In genomic region chr20:33401042-33401921, GRCh38 we compare ENCODE assay signal across 8 cellular contexts. TPM values are rescaled to one million over a fixed set of nuclear protein-coding genes. Genes with fewer than 3 reads are reported as not detected.
DNase-seq lines count a peak whose midpoint lies in the region; ATAC-seq and TF ChIP-seq lines count a peak whose summit lies in the region.

A gene with protein sequence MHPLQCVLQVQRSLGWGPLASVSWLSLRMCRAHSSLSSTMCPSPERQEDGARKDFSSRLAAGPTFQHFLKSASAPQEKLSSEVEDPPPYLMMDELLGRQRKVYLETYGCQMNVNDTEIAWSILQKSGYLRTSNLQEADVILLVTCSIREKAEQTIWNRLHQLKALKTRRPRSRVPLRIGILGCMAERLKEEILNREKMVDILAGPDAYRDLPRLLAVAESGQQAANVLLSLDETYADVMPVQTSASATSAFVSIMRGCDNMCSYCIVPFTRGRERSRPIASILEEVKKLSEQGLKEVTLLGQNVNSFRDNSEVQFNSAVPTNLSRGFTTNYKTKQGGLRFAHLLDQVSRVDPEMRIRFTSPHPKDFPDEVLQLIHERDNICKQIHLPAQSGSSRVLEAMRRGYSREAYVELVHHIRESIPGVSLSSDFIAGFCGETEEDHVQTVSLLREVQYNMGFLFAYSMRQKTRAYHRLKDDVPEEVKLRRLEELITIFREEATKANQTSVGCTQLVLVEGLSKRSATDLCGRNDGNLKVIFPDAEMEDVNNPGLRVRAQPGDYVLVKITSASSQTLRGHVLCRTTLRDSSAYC (minus strand): TSS chr20:33401519. CDS start chr20:33397064, 4,455 bp downstream.

- peak in 1 of 2 donors; percentile 23 for TF ChIP-seq POLR2A in suprapubic skin (IDR thresholded peaks at IDR 0.05)

- no peaks in the 10 kb centered on the region for H3K27me3 ChIP-seq in suprapubic skin

- no peak for TF ChIP-seq CTCF in HFF-Myc (IDR thresholded peaks at IDR 0.05; ENCODE audit: low read depth, low read length, missing control alignments)
- no peak for TF ChIP-seq CTCF in glutamatergic neuron (IDR thresholded peaks at IDR 0.05; ENCODE audit: partially characterized antibody, unreplicated experiment)
- no peak for TF ChIP-seq CTCF in omental fat pad (IDR thresholded peaks at IDR 0.05)
- TF ChIP-seq CTCF in suprapubic skin (IDR thresholded peaks at IDR 0.05), result no peak

- H3K4me1 ChIP-seq in ES-I3 (ENCODE audit: insufficient read depth, low read length) (no peaks in the 10 kb centered on the region), suprapubic skin (peaks cover 26% of the 10 kb centered on the region)

- DNase-seq in HFF-Myc (ENCODE audit: extremely low read depth, low read depth) (peak; percentile 70), NCI-H1092 treated with DMSO at 0.1 percent for 48 hours (lab: John Stamatoyannopoulos, UW) (peak; percentile 90), SKM-1 (lab: John Stamatoyannopoulos, UW; ENCODE audit: unreplicated experiment) (peak; percentile 79), glutamatergic neuron (peak; percentile 85), omental fat pad (ENCODE audit: low spot score) (peak; percentile 66), suprapubic skin (ENCODE audit: low spot score in 2 of 2) (peak; percentile 90 to 95)

- peak within 1 kb of the TSS; percentile 82 for H3K9ac ChIP-seq in ES-I3 (ENCODE audit: low read depth, low read length)

- peak within 1 kb of the TSS; percentile 79 for H3K27ac Mint-ChIP-seq in activated naive CD4-positive, alpha-beta T cell treated with anti-CD3 and anti-CD28 coated beads, Interleukin-2, amount 50 U/mL, for 24 hours
- H3K27ac Mint-ChIP-seq in glutamatergic neuron (ENCODE audit: unreplicated experiment), result peak within 1 kb of the TSS; percentile 60

- H3K27ac ChIP-seq in suprapubic skin, result peak within 1 kb of the TSS; percentile 43

- peaks cover 3% of the 10 kb centered on the region for H3K36me3 Mint-ChIP-seq in activated naive CD4-positive, alpha-beta T cell treated with anti-CD3 and anti-CD28 coated beads, Interleukin-2, amount 50 U/mL, for 24 hours
- H3K36me3 Mint-ChIP-seq in glutamatergic neuron (ENCODE audit: unreplicated experiment), result no peaks in the 10 kb centered on the region

- ATAC-seq in omental fat pad (ENCODE audit: low FRiP score), result peak; percentile 79

- H3K4me3 ChIP-seq in HFF-Myc (replicated peaks; ENCODE audit: low read depth, low read length) (peak within 1 kb of the TSS; percentile 97), suprapubic skin (peak within 1 kb of the TSS; percentile 80)

- 0% methylated on average over 26 of the region's 47 CpGs for WGBS in suprapubic skin

- H3K36me3 ChIP-seq in ES-I3 (ENCODE audit: insufficient read depth, low read length), result no peaks in the 10 kb centered on the region; the same call in 1 of the 2 replicates
- peaks cover 3% of the 10 kb centered on the region for H3K36me3 ChIP-seq in suprapubic skin

- no peaks in the 10 kb centered on the region for H3K9me3 Mint-ChIP-seq in activated naive CD4-positive, alpha-beta T cell treated with anti-CD3 and anti-CD28 coated beads, Interleukin-2, amount 50 U/mL, for 24 hours
- no peaks in the 10 kb centered on the region for H3K9me3 Mint-ChIP-seq in glutamatergic neuron (ENCODE audit: unreplicated experiment)

- no peaks in the 10 kb centered on the region for H3K27me3 Mint-ChIP-seq in activated naive CD4-positive, alpha-beta T cell treated with anti-CD3 and anti-CD28 coated beads, Interleukin-2, amount 50 U/mL, for 24 hours
- H3K27me3 Mint-ChIP-seq in glutamatergic neuron (ENCODE audit: unreplicated experiment), result peaks cover 4% of the 10 kb centered on the region

- H3K4me3 Mint-ChIP-seq in activated naive CD4-positive, alpha-beta T cell treated with anti-CD3 and anti-CD28 coated beads, Interleukin-2, amount 50 U/mL, for 24 hours, result peak within 1 kb of the TSS; percentile 94
- peak within 1 kb of the TSS; percentile 96 for H3K4me3 Mint-ChIP-seq in glutamatergic neuron (ENCODE audit: unreplicated experiment)

- H3K9me3 ChIP-seq in ES-I3 (ENCODE audit: control insufficient read depth, insufficient read depth, low read length) (no peaks in the 10 kb centered on the region), suprapubic skin (no peaks in the 10 kb centered on the region)

- H3K4me1 Mint-ChIP-seq in activated naive CD4-positive, alpha-beta T cell treated with anti-CD3 and anti-CD28 coated beads, Interleukin-2, amount 50 U/mL, for 24 hours, result peaks cover 66% of the 10 kb centered on the region
- H3K4me1 Mint-ChIP-seq in glutamatergic neuron (ENCODE audit: low read depth, unreplicated experiment), result peaks cover 6% of the 10 kb centered on the region

- TF ChIP-seq EP300 in suprapubic skin (IDR thresholded peaks at IDR 0.05), result no peak

RNA-seq across cellular contexts. Expression of the gene that starts here (rescaled TPM):
- total RNA-seq in glutamatergic neuron (ENCODE audit: unreplicated experiment) (30.9 TPM), omental fat pad (10 to 100 TPM; 15.1 to 26.2 (median 17.8) TPM), suprapubic skin (10 to 100 TPM; 23.1 to 75.7 (median 27.3) TPM)

Comparison
In these comparisons a context has a peak if more than half of its experiments do, and no peak if none do; other contexts are left out.
1. Peak in every context shown above with its lines: DNase-seq, ATAC-seq, H3K4me3 ChIP-seq and H3K27ac ChIP-seq.